ENCODE assay signal across 9 cellular contexts in the genomic region with DNA sequence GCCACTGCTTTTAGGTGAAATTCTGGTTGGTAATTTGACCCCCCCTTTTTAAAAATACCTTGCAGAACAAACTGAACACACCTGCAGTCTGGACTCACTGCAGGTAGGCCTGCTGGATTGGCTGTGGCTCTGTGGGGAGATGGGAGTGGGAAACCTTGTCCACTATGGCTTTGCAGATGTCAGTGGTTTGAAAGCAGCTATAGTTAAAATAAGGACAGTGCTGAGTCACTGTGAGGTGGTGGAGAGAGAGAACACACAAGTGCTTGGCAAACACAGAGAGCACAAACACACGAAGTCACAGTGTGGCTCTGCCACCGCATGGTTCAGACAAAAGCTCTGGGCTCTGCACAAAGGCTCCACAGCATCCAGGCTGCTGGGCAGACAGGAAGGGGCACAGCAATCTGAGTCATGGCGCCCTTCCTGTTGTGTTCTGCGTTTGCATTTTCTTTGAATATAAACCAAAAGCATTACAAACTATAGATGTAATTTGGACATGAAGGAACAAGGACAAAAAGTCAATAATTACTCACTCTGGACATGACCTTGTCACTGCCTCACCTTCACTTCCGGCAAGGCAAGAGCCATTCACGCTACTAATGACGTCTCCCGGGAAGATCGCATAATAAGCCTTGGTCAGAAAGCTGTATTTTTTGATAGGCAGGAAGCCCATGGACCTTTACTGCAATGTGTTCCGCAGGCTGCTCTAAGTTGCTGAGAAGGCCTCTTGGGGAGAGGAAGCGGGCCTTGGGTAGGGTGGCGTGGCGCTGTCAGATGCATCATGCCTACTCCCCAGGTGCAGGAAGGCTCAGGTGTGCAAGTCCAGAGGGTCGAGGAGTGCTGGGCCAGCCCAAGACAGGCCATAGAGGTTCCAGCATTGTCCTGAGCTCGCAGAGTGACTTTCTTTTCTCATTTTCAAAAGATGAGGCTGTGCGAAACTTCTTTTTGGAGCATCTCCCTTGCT.
DNase-seq lines count a peak whose midpoint lies in the region; ATAC-seq, FAIRE-seq and TF ChIP-seq lines count a peak whose summit lies in the region.
"Had no signal": no experiment of that assay in that cellular context is flagged by ENCODE, and none has a peak within 500 bp of the region (broad histone marks: within the 10 kb centered on the region; RNA-seq: fewer than 3 reads in every experiment).

No MANE protein-coding gene starts in this region.

- H3K79me2 ChIP-seq in astrocyte (ENCODE audit: insufficient read depth, low read length) (no peaks in the 10 kb centered on the region), H9 (ENCODE audit: insufficient read depth, low read length) (no peaks in the 10 kb centered on the region)

- H2BK120ac ChIP-seq in H9 (ENCODE audit: low read depth, low read length, poor library complexity, severe bottlenecking), result no peak overlapping the region

- H3K23me2 ChIP-seq in H9 (ENCODE audit: insufficient read length, low read depth, low read length, poor library complexity, severe bottlenecking), result no peaks in the 10 kb centered on the region

- H4K20me1 ChIP-seq in astrocyte (ENCODE audit: insufficient read depth, low read length), result no peaks in the 10 kb centered on the region
- no peaks in the 10 kb centered on the region for H4K20me1 ChIP-seq in H9 (ENCODE audit: control insufficient read depth, insufficient read depth, insufficient read length)

- H3K27ac Mint-ChIP-seq in astrocyte (ENCODE audit: unreplicated experiment), result peak overlapping the region; percentile 79
- no peak overlapping the region for H3K27ac Mint-ChIP-seq in H9

- H3K4me3 Mint-ChIP-seq in astrocyte (ENCODE audit: unreplicated experiment) (no peak overlapping the region), H9 (no peak overlapping the region)

- peak; percentile 97 for DNase-seq in DMS53 (lab: John Stamatoyannopoulos, UW)
- DNase-seq in NCI-H2029 treated with DMSO at 0.1 percent for 48 hours (lab: John Stamatoyannopoulos, UW), result peak; percentile 72
- peak; percentile 75 for DNase-seq in astrocyte (ENCODE audit: low read depth)
- DNase-seq in left lobe of liver (ENCODE audit: low spot score), result no peak
- no peak for DNase-seq in vagina (ENCODE audit: extremely low spot score in 2 of 2)
- DNase-seq in H9, result no peak
- no peak for DNase-seq in D721Med (ENCODE audit: insufficient read length, low spot score)

- H3K4me1 Mint-ChIP-seq in astrocyte (ENCODE audit: low read depth, unreplicated experiment) (peaks cover 9% of the 10 kb centered on the region), H9 (peaks cover 6 to 7% of the 10 kb centered on the region in 2 experiments)

- H3K4me2 ChIP-seq in astrocyte (ENCODE audit: low read length), result peak overlapping the region; percentile 60
- no peak overlapping the region for H3K4me2 ChIP-seq in H9 (ENCODE audit: insufficient read depth, insufficient read length, low read length)

- H3K27ac ChIP-seq in astrocyte (ENCODE audit: low read depth, low read length), result peak overlapping the region; percentile 58
- peak overlapping the region; percentile 24 for H3K27ac ChIP-seq in vagina
- H3K27ac ChIP-seq in H9 (ENCODE audit: insufficient read length, low read depth, low read length), result no peak overlapping the region
- H3K27ac ChIP-seq: foreskin keratinocyte had no signal

- no peaks in the 10 kb centered on the region for H3K36me3 ChIP-seq in astrocyte (ENCODE audit: insufficient read depth, low read length)
- no peaks in the 10 kb centered on the region for H3K36me3 ChIP-seq in vagina

- H2BK5ac ChIP-seq in H9 (ENCODE audit: insufficient read length, low read length), result no peak overlapping the region

- H3K9ac ChIP-seq in astrocyte (ENCODE audit: low read length) (peak overlapping the region; percentile 16), H9 (ENCODE audit: extremely low read depth, insufficient read length, low read length) (no peak overlapping the region)

- H4K91ac ChIP-seq in H9 (ENCODE audit: insufficient read length, low read depth, low read length), result no peak overlapping the region

- H3K4me3 ChIP-seq in astrocyte (ENCODE audit: insufficient read depth, low read depth, low read length) (no peak overlapping the region), vagina (no peak overlapping the region)

- TF ChIP-seq CTCF in astrocyte (IDR thresholded peaks at IDR 0.05; ENCODE audit: insufficient read depth, low read depth, low read length) (no peak), vagina (IDR thresholded peaks at IDR 0.05) (no peak), H9 (conservative IDR thresholded peaks at IDR 0.05) (no peak), D721Med (IDR thresholded peaks at IDR 0.05; ENCODE audit: insufficient read depth, missing control alignments) (no peak)

- H3K79me1 ChIP-seq in H9 (ENCODE audit: insufficient read depth, low read depth, low read length, poor library complexity, severe bottlenecking), result no peaks in the 10 kb centered on the region

- H3K36me3 Mint-ChIP-seq in astrocyte (ENCODE audit: low read depth, unreplicated experiment) (no peaks in the 10 kb centered on the region), H9 (ENCODE audit: insufficient read depth in 1 of 3, low read depth in 3 of 3) (peaks cover 2 to 10% (median 5%) of the 10 kb centered on the region in 3 experiments; a peak in 4 of 7 replicates)

- WGBS in H9 (ENCODE audit: extremely low coverage, insufficient read length, low lambda C conversion rate), result no CpG with 5 or more reads among the region's 16 CpGs

- no peak overlapping the region for H3K4ac ChIP-seq in H9 (ENCODE audit: low read depth, low read length)

- H2BK20ac ChIP-seq in H9 (ENCODE audit: low read depth, low read length, poor library complexity, severe bottlenecking), result no peak overlapping the region

- no peak overlapping the region for H4K5ac ChIP-seq in H9 (ENCODE audit: insufficient read length, low read depth, low read length)

- H3K23ac ChIP-seq in H9 (ENCODE audit: insufficient read length, low read depth, low read length), result no peak overlapping the region

- H3K27me3 Mint-ChIP-seq in astrocyte (ENCODE audit: low read depth, unreplicated experiment), result peaks cover 12% of the 10 kb centered on the region
- peaks cover 16% of the 10 kb centered on the region for H3K27me3 Mint-ChIP-seq in H9 (ENCODE audit: low read depth)

- H3T11ph ChIP-seq in H9 (ENCODE audit: low read length), result no peak overlapping the region

- H2BK15ac ChIP-seq in H9 (ENCODE audit: low read depth, low read length), result no peak overlapping the region

- H3K4me1 ChIP-seq in astrocyte (ENCODE audit: insufficient read depth, low read length), result peaks cover 40% of the 10 kb centered on the region
- peaks cover 30% of the 10 kb centered on the region for H3K4me1 ChIP-seq in vagina
- no peaks in the 10 kb centered on the region for H3K4me1 ChIP-seq in H9 (ENCODE audit: insufficient read depth, low read length)

- H3K18ac ChIP-seq in H9 (ENCODE audit: insufficient read length, low read depth, low read length), result no peak overlapping the region

- TF ChIP-seq POLR2A in vagina (IDR thresholded peaks at IDR 0.05) (no peak), GM18505 (IDR thresholded peaks at IDR 0.05; ENCODE audit: borderline replicate concordance, extremely low read depth, insufficient read depth, insufficient read length) (no peak)

- no peak overlapping the region for H2AK5ac ChIP-seq in H9 (ENCODE audit: insufficient read length, low read length)

- intact Hi-C loops in vagina (cut with DNase I), result no loop called here

- H3K9me3 Mint-ChIP-seq in astrocyte (ENCODE audit: unreplicated experiment) (peaks cover 13% of the 10 kb centered on the region), H9 (peaks cover 3 to 9% of the 10 kb centered on the region in 2 experiments; a peak in 4 of 5 replicates)

- H3K9me3 ChIP-seq in astrocyte (ENCODE audit: insufficient read depth, low read depth, low read length), result peaks cover 3% of the 10 kb centered on the region
- no peaks in the 10 kb centered on the region for H3K9me3 ChIP-seq in vagina
- no peaks in the 10 kb centered on the region for H3K9me3 ChIP-seq in H9 (ENCODE audit: control insufficient read depth, low read depth, low read length)

- ATAC-seq in left lobe of liver (peak; percentile 77), GM18505 (IDR thresholded peaks at IDR 0.05; ENCODE audit: unreplicated experiment) (no peak)

- no peak overlapping the region for H2BK12ac ChIP-seq in H9 (ENCODE audit: insufficient read length, low read depth, low read length)

- FAIRE-seq in astrocyte (lab: Jason Lieb, UNC) (peak; percentile 78), D721Med (lab: Jason Lieb, UNC) (no peak)

- no peaks in the 10 kb centered on the region for H3K27me3 ChIP-seq in astrocyte (ENCODE audit: insufficient read depth, low read length)
- no peaks in the 10 kb centered on the region for H3K27me3 ChIP-seq in vagina
- no peaks in the 10 kb centered on the region; the same call in 1 of the 2 replicates for H3K27me3 ChIP-seq in H9 (ENCODE audit: insufficient read depth, low read length)
- H3K27me3 ChIP-seq: foreskin keratinocyte had no signal

- H3K56ac ChIP-seq in H9 (ENCODE audit: insufficient read length, low read depth, low read length), result no peak overlapping the region

- H4K8ac ChIP-seq in H9 (replicated peaks; ENCODE audit: insufficient read length, low read depth, low read length), result no peak overlapping the region

- no peak overlapping the region for H3K14ac ChIP-seq in H9 (ENCODE audit: insufficient read depth, low read length)

- H2AFZ ChIP-seq in astrocyte (ENCODE audit: low read depth, low read length) (peak overlapping the region; percentile 68), H9 (ENCODE audit: low read length) (no peak overlapping the region)

Comparison
In these comparisons a context has a peak if more than half of its experiments do, and no peak if none do; other contexts are left out.
1. DNase-seq: peak in DMS53 (single experiment), NCI-H2029 treated with DMSO at 0.1 percent for 48 hours (single experiment) and astrocyte (single experiment); none in left lobe of liver (single experiment), vagina (0 of 2), H9 (single experiment) and D721Med (single experiment).